ENCODE assay signal across 8 cellular contexts in the genomic region with DNA sequence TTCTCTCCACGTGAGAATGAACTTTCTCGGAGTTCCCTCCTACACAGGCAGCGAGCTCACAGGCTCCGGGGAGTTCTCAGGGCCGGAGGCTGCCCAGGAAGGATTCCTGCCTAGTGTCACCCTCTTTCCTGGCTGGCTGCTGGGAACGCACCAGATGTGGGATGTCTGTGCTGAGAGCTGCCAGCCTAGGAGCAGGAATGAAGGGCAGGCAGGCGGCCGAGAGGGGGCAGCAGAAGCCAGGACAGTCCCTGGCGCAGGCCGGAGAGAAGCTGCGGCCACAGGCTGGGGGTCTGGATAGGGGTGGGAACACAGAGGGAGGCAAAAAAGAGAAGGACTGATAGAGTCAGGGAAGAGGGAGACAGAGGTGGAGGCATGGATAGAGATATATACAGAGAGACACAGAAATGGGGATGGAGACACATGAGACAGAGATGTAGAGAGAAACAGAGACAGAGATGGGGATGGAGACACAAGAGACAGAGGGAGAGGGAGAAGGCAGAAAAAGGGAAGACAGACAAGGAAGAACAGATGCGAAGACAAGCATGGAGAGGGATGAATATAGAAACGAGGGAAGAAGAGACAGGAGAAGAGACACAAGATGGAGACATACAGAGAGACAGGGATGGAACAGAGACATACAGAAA. TPM values are rescaled to one million over a fixed set of nuclear protein-coding genes. Genes with fewer than 3 reads are reported as not detected.
A peak's percentile ranks its signal among the peaks of the same experiment; 100 is the strongest.
DNase-seq lines count a peak whose midpoint lies in the region; ATAC-seq and TF ChIP-seq lines count a peak whose summit lies in the region.

No MANE protein-coding gene starts in this region.

- H3K4me3 Mint-ChIP-seq in nephron = no peak overlapping the region

- no peaks in the 10 kb centered on the region for H3K9me3 Mint-ChIP-seq in nephron

- H3K27ac Mint-ChIP-seq in nephron = peak overlapping the region in 2 of 3 experiments; percentile 23 to 32

- peaks cover 40% of the 10 kb centered on the region for H3K27me3 Mint-ChIP-seq in nephron (ENCODE audit: low read depth)

- TF ChIP-seq CTCF in fibroblast of the aortic adventitia (IDR thresholded peaks at IDR 0.05; ENCODE audit: insufficient read depth, low read length) (peak; percentile 93), nephron (IDR thresholded peaks at IDR 0.05; ENCODE audit: unreplicated experiment in 3 of 3) (peak; percentile 91 to 98 (median 94))

- H3K4me1 Mint-ChIP-seq in nephron = peaks cover 10% of the 10 kb centered on the region

- peak; percentile 15 for DNase-seq in stimulated activated naive CD4-positive, alpha-beta T cell treated with Interleukin-2 at 50 U/mL for 16 hours (lab: John Stamatoyannopoulos, UW)
- DNase-seq in stimulated activated naive CD4-positive, alpha-beta T cell (lab: John Stamatoyannopoulos, UW) = no peak
- DNase-seq in NCI-H226 (peak; percentile 4), activated T-cell treated with anti-CD3 and anti-CD28 coated beads for 24 hours (ENCODE audit: low read depth) (peak; percentile 10), fibroblast of the aortic adventitia (ENCODE audit: low read depth) (peak; percentile 61)

- ATAC-seq in GM21390 (IDR thresholded peaks at IDR 0.05; ENCODE audit: unreplicated experiment) (no peak), HG02571 (IDR thresholded peaks at IDR 0.05; ENCODE audit: unreplicated experiment) (no peak)

- no peaks in the 10 kb centered on the region for H3K36me3 Mint-ChIP-seq in nephron (ENCODE audit: low read depth)

- H3K4me3 ChIP-seq in fibroblast of the aortic adventitia (ENCODE audit: low read depth, low read length) = no peak overlapping the region

RNA-seq across cellular contexts. Expression of gene ENHO, which starts 25.3 kb away (rescaled TPM):
- total RNA-seq in fibroblast of the aortic adventitia (ENCODE audit: low replicate concordance) = not detected in 2 replicates

RNA-seq across cellular contexts. Expression of gene CNTFR, which starts 41.4 kb away (rescaled TPM):
- total RNA-seq in fibroblast of the aortic adventitia (ENCODE audit: low replicate concordance) = 1.3 TPM in 1 of 2 replicates, not detected in the other

Comparison
In these comparisons a context has a peak if more than half of its experiments do, and no peak if none do; other contexts are left out.
1. DNase-seq: peak in stimulated activated naive CD4-positive, alpha-beta T cell treated with Interleukin-2 at 50 U/mL for 16 hours (single experiment), NCI-H226 (single experiment), activated T-cell treated with anti-CD3 and anti-CD28 coated beads for 24 hours (single experiment) and fibroblast of the aortic adventitia (single experiment); none in stimulated activated naive CD4-positive, alpha-beta T cell (0 of 6).